ENCODE assay signal across 14 cellular contexts in genomic region chr1:3671371-3672180, GRCh38. TPM values are rescaled to one million over a fixed set of nuclear protein-coding genes. Genes with fewer than 3 reads are reported as not detected.
DNase-seq lines count a peak whose midpoint lies in the region; ATAC-seq, FAIRE-seq and TF ChIP-seq lines count a peak whose summit lies in the region.
"Had no signal": no experiment of that assay in that cellular context is flagged by ENCODE, and none has a peak within 500 bp of the region (broad histone marks: within the 10 kb centered on the region; RNA-seq: fewer than 3 reads in every experiment).

No MANE protein-coding gene starts in this region.

- no peak overlapping the region for H3K4me3 Mint-ChIP-seq in activated T-helper 17 cell treated with anti-CD3 and anti-CD28 coated beads, Interleukin-2, amount 50 U/mL, for 72 hours
- H3K4me3 Mint-ChIP-seq: CD4-positive, alpha-beta T cell had no signal

- H3K27me3 Mint-ChIP-seq in activated T-helper 17 cell treated with anti-CD3 and anti-CD28 coated beads, Interleukin-2, amount 50 U/mL, for 72 hours: peaks cover 16% of the 10 kb centered on the region

- TF ChIP-seq EP300 in H1 (IDR thresholded peaks at IDR 0.05; ENCODE audit: borderline replicate concordance in 1 of 2, low read depth in 2 of 2, low read length in 2 of 2): no peak

- H3K27me3 ChIP-seq in H1 (replicated peaks in 1 of 4; ENCODE audit: control insufficient read depth in 3 of 4, extremely low read depth in 1 of 4, insufficient read depth in 3 of 4, low read length in 3 of 4): peaks cover 0 to 3% (median 0%) of the 10 kb centered on the region in 4 experiments; a peak in 2 of 7 replicates
- H3K27me3 ChIP-seq in neuronal stem cell (ENCODE audit: control insufficient read depth in 3 of 3, insufficient read depth in 3 of 3, low read depth in 1 of 3, low read length in 3 of 3): peaks cover 0 to 71% (median 4%) of the 10 kb centered on the region in 3 experiments
- no peaks in the 10 kb centered on the region for H3K27me3 ChIP-seq in hepatocyte

- H3K23ac ChIP-seq in H1 (ENCODE audit: insufficient read length): no peak overlapping the region
- H3K23ac ChIP-seq in neuronal stem cell (ENCODE audit: low read depth, low read length, poor library complexity): peak overlapping the region; percentile 94

- H3K79me1 ChIP-seq in H1 (ENCODE audit: low read depth, low read length) (no peaks in the 10 kb centered on the region), neuronal stem cell (ENCODE audit: low read depth, low read length) (peaks cover 2% of the 10 kb centered on the region)

- H3K27ac ChIP-seq in H1 (ENCODE audit: low read depth, low read length) (no peak overlapping the region), neuronal stem cell (replicated peaks; ENCODE audit: low read length) (no peak overlapping the region), hepatocyte (no peak overlapping the region)

- no peak for FAIRE-seq in H1 (lab: Jason Lieb, UNC)

- H2AK5ac ChIP-seq in H1 (ENCODE audit: low read depth, low read length): no peak overlapping the region
- peak overlapping the region; percentile 56 for H2AK5ac ChIP-seq in neuronal stem cell (ENCODE audit: low read depth, low read length)

- peaks cover 7% of the 10 kb centered on the region for H3K4me1 Mint-ChIP-seq in activated T-helper 17 cell treated with anti-CD3 and anti-CD28 coated beads, Interleukin-2, amount 50 U/mL, for 72 hours

- no peak overlapping the region for H2BK20ac ChIP-seq in H1 (ENCODE audit: low read length)

- ATAC-seq in activated T-helper 17 cell treated with anti-CD3 and anti-CD28 coated beads, Interleukin-2, amount 50 U/mL, for 72 hours (replicated peaks): no peak
- ATAC-seq in GM21447 (IDR thresholded peaks at IDR 0.05; ENCODE audit: unreplicated experiment): no peak

- no peak overlapping the region for H3K56ac ChIP-seq in H1 (replicated peaks; ENCODE audit: insufficient read length, low read depth, low read length)

- H2BK120ac ChIP-seq in H1 (replicated peaks; ENCODE audit: low read depth, low read length) (no peak overlapping the region), neuronal stem cell (ENCODE audit: low read depth, low read length) (no peak overlapping the region)

- H4K8ac ChIP-seq in H1 (ENCODE audit: extremely low read depth, insufficient read depth, low read length): no peak overlapping the region; the same call in 1 of the 2 replicates
- no peak overlapping the region for H4K8ac ChIP-seq in neuronal stem cell (ENCODE audit: low read depth, low read length)

- H4K20me1 ChIP-seq in H1 (replicated peaks in 1 of 2; ENCODE audit: control insufficient read depth in 1 of 2, insufficient read depth in 2 of 2, low read length in 2 of 2) (peaks cover 0 to 1% of the 10 kb centered on the region in 2 experiments), hepatocyte (ENCODE audit: insufficient read depth, poor library complexity, severe bottlenecking) (no peaks in the 10 kb centered on the region)

- H3K4ac ChIP-seq in H1 (replicated peaks; ENCODE audit: insufficient read length, low read depth, low read length) (peak overlapping the region; percentile 69), neuronal stem cell (ENCODE audit: low read length) (peak overlapping the region; percentile 23)

- no peak for TF ChIP-seq RAD21 in H1 (IDR thresholded peaks at IDR 0.05 in 1 of 2, conservative IDR thresholded peaks at IDR 0.05 in 1 of 2; ENCODE audit: low read depth in 2 of 2, low read length in 2 of 2)

- H2BK5ac ChIP-seq in H1 (ENCODE audit: low read depth, low read length) (no peak overlapping the region), neuronal stem cell (ENCODE audit: low read length) (peak overlapping the region; percentile 66)

- H3K18ac ChIP-seq in H1 (ENCODE audit: extremely low read depth, low read length) (no peak overlapping the region), neuronal stem cell (ENCODE audit: low read length) (peak overlapping the region; percentile 80)

- peaks cover 4% of the 10 kb centered on the region; the same call in 1 of the 2 replicates for H3K23me2 ChIP-seq in H1 (ENCODE audit: low read depth, low read length)

- H2BK12ac ChIP-seq in H1 (ENCODE audit: low read depth, low read length) (peak overlapping the region; percentile 60; the same call in 1 of the 2 replicates), neuronal stem cell (ENCODE audit: low read length) (peak overlapping the region; percentile 41)

- no peak overlapping the region for H3K4me3 ChIP-seq in H1 (ENCODE audit: extremely low read depth in 1 of 4, insufficient read depth in 2 of 4, low read depth in 3 of 4, low read length in 4 of 4)
- peak overlapping the region in 1 of 2 donors; percentile 51 for H3K4me3 ChIP-seq in neuronal stem cell (ENCODE audit: low read length in 2 of 2)
- no peak overlapping the region for H3K4me3 ChIP-seq in hepatocyte

- CTCF ChIA-PET in H1 (lab: Charles Lee; ENCODE audit: partially characterized antibody): interaction anchor here (0.8 to 2.2 kb wide), 8 partner anchors 13 to 57 kb away, joined by 3 to 7 read pairs (median 3); no protein-coding TSS in a partner anchor

- no peak overlapping the region for H2AFZ ChIP-seq in H1 (ENCODE audit: low read length)
- no peak overlapping the region for H2AFZ ChIP-seq in neuronal stem cell (ENCODE audit: low read length)
- no peak overlapping the region for H2AFZ ChIP-seq in hepatocyte

- POLR2A ChIA-PET in H1 (lab: Charles Lee; ENCODE audit: partially characterized antibody): interaction anchor here (1.5 kb wide), 1 partner anchor 64 kb away, joined by 3 read pairs; no protein-coding TSS in a partner anchor

- no peak overlapping the region for H3K27ac Mint-ChIP-seq in activated T-helper 17 cell treated with anti-CD3 and anti-CD28 coated beads, Interleukin-2, amount 50 U/mL, for 72 hours
- H3K27ac Mint-ChIP-seq: CD4-positive, alpha-beta T cell had no signal

- H3K9me2 ChIP-seq in hepatocyte (replicated peaks; ENCODE audit: insufficient read depth): no peaks in the 10 kb centered on the region

- TF ChIP-seq CTCF in H1 (IDR thresholded peaks at IDR 0.05; ENCODE audit: control extremely low read depth in 1 of 3, insufficient read depth in 1 of 3, low read depth in 1 of 3, low read length in 3 of 3): no peak
- no peak for TF ChIP-seq CTCF in hepatocyte (IDR thresholded peaks at IDR 0.05; ENCODE audit: poor library complexity)

- H3K4me1 ChIP-seq in H1 (replicated peaks in 1 of 4; ENCODE audit: control insufficient read depth in 3 of 4, insufficient read depth in 4 of 4, low read length in 3 of 4) (peaks cover 0 to 30% (median 22%) of the 10 kb centered on the region in 4 experiments; a peak in 6 of 7 replicates), neuronal stem cell (ENCODE audit: control insufficient read depth in 2 of 2, insufficient read depth in 1 of 2, low read depth in 1 of 2, low read length in 2 of 2) (peaks cover 4 to 18% of the 10 kb centered on the region in 2 donors), hepatocyte (ENCODE audit: insufficient read depth) (no peaks in the 10 kb centered on the region)

- H3K36me3 ChIP-seq in H1 (ENCODE audit: control insufficient read depth in 2 of 4, insufficient read depth in 4 of 4, low read length in 3 of 4) (no peaks in the 10 kb centered on the region), neuronal stem cell (replicated peaks in 1 of 2; ENCODE audit: control insufficient read depth in 2 of 2, insufficient read depth in 2 of 2, low read length in 2 of 2) (no peaks in the 10 kb centered on the region), hepatocyte (replicated peaks; ENCODE audit: insufficient read depth, low read depth) (no peaks in the 10 kb centered on the region)

- H3K9me3 ChIP-seq in H1 (ENCODE audit: insufficient read depth in 2 of 2, low read depth in 1 of 2, low read length in 1 of 2): no peaks in the 10 kb centered on the region
- no peaks in the 10 kb centered on the region for H3K9me3 ChIP-seq in neuronal stem cell (replicated peaks in 1 of 2; ENCODE audit: control insufficient read depth in 2 of 2, insufficient read depth in 1 of 2, low read depth in 1 of 2, low read length in 2 of 2)
- H3K9me3 ChIP-seq in hepatocyte (ENCODE audit: low read depth): no peaks in the 10 kb centered on the region

- H3K9ac ChIP-seq in H1 (replicated peaks in 1 of 4; ENCODE audit: extremely low read depth in 1 of 4, low read depth in 3 of 4, low read length in 3 of 4) (no peak overlapping the region), neuronal stem cell (ENCODE audit: low read depth, low read length, poor library complexity) (no peak overlapping the region)

- no peaks in the 10 kb centered on the region for H3K36me3 Mint-ChIP-seq in activated T-helper 17 cell treated with anti-CD3 and anti-CD28 coated beads, Interleukin-2, amount 50 U/mL, for 72 hours (ENCODE audit: low read depth)

- no peak overlapping the region for H4K5ac ChIP-seq in H1 (ENCODE audit: insufficient read length, low read depth, low read length)

- H3K4me2 ChIP-seq in H1 (ENCODE audit: insufficient read depth in 1 of 2, low read depth in 2 of 2, low read length in 2 of 2) (no peak overlapping the region), neuronal stem cell (ENCODE audit: insufficient read depth, low read length, poor library complexity, severe bottlenecking) (no peak overlapping the region), hepatocyte (no peak overlapping the region)

- TF ChIP-seq POLR2A in H1 (IDR thresholded peaks at IDR 0.05; ENCODE audit: control extremely low read depth in 1 of 2, low read depth in 2 of 2, low read length in 2 of 2): no peak

- H2BK15ac ChIP-seq in H1 (ENCODE audit: low read length) (peak overlapping the region; percentile 46; the same call in 1 of the 2 replicates), neuronal stem cell (ENCODE audit: low read length) (peak overlapping the region; percentile 58)

- H3K14ac ChIP-seq in H1 (ENCODE audit: insufficient read length): no peak overlapping the region
- peak overlapping the region; percentile 82 for H3K14ac ChIP-seq in neuronal stem cell (ENCODE audit: low read length)

- 79% methylated on average over 28 of the region's 29 CpGs; no CpG with 5 or more reads in 1 of the 2 experiments for WGBS in H1 (ENCODE audit: extremely low coverage in 1 of 2, insufficient coverage in 1 of 2, insufficient read length in 1 of 2, insufficient replicate concordance in 2 of 2, low coverage in 1 of 2, low lambda C conversion rate in 2 of 2, missing lambda C conversion rate in 1 of 2), 2 experiments
- no CpG with 5 or more reads among the region's 29 CpGs for WGBS in neuronal stem cell (ENCODE audit: extremely low coverage in 2 of 2, insufficient read length in 2 of 2, insufficient replicate concordance in 1 of 2), 2 donors
- 74% methylated on average over 28 of the region's 29 CpGs for WGBS in hepatocyte (ENCODE audit: low lambda C conversion rate, missing lambda C conversion rate)

- H4K91ac ChIP-seq in H1 (replicated peaks; ENCODE audit: insufficient read length, low read length) (peak overlapping the region; percentile 27), neuronal stem cell (ENCODE audit: low read depth, low read length, poor library complexity) (no peak overlapping the region)

- H3K9me3 Mint-ChIP-seq in activated T-helper 17 cell treated with anti-CD3 and anti-CD28 coated beads, Interleukin-2, amount 50 U/mL, for 72 hours: no peaks in the 10 kb centered on the region
- H3K9me3 Mint-ChIP-seq: CD4-positive, alpha-beta T cell had no signal

- DNase-seq in ELR (ENCODE audit: low read depth): peak; percentile 23
- DNase-seq in NCI-H345 treated with DMSO at 0.1 percent for 48 hours (lab: John Stamatoyannopoulos, UW; ENCODE audit: unreplicated experiment): peak; percentile 62
- DNase-seq in H1 (ENCODE audit: low read depth in 1 of 2, low spot score in 2 of 2): no peak
- no peak for DNase-seq in neuronal stem cell (ENCODE audit: low spot score)
- DNase-seq in HT-29 (ENCODE audit: low spot score): no peak
- no peak for DNase-seq in hepatocyte (ENCODE audit: low spot score)
- DNase-seq: activated CD4-positive, alpha-beta T cell treated with anti-CD3 and anti-CD28 coated beads, Interleukin-2, amount 50 U/mL, for 48 hours; activated naive CD4-positive, alpha-beta T cell treated with Interleukin-2 at 50 U/mL for 16 hours; CD4-positive, alpha-beta T cell; erythroblast; GOT3; NCI-H1436 had no signal

- H3K79me2 ChIP-seq in H1 (ENCODE audit: control insufficient read depth in 1 of 2, insufficient read depth in 2 of 2, low read length in 2 of 2): no peaks in the 10 kb centered on the region
- H3K79me2 ChIP-seq in hepatocyte: no peaks in the 10 kb centered on the region

RNA-seq across cellular contexts. Expression of gene TP73, which starts 19.3 kb away (rescaled TPM):
- total RNA-seq in H1 (2021; fragmentation: NEBNext Ultra II Directional; extraction: Animal tissue kit (Norgen Biotek cat#: 25700)): 2.9 and 3.1 TPM in 2 replicates
- polyA plus RNA-seq in H1 (2011; rRNA removed) (2.6 and 4.2 TPM in 2 replicates), hepatocyte (0.27 and 1.4 TPM in 2 replicates)
- 1.3 TPM for polyA plus RNA-seq in H1 (2011; cell fraction: cytosol; rRNA removed)
- 8.4 TPM for polyA plus RNA-seq in H1 (2011; cell fraction: nucleus; rRNA removed)
- polyA plus RNA-seq in H1 (2012, experiment 1 of 2): 1.2 to 3.8 TPM (median 2.8 TPM) in 4 replicates
- 1.3 TPM for polyA plus RNA-seq in H1 (2012, experiment 2 of 2)
- 2.1 TPM for polyA plus RNA-seq in H1 (2013, experiment 1 of 2)
- polyA plus RNA-seq in H1 (2013, experiment 2 of 2): 2.3 TPM
- polyA minus RNA-seq in H1 (2011; rRNA and poly(A)+ RNA removed): 1.9 and 3.5 TPM in 2 replicates
- 3.4 TPM for polyA minus RNA-seq in H1 (2011; cell fraction: cytosol; rRNA and poly(A)+ RNA removed)
- polyA minus RNA-seq in H1 (2011; cell fraction: nucleus; rRNA and poly(A)+ RNA removed): 6.7 TPM
- polyA plus RNA-seq in neuronal stem cell (2013, experiment 1 of 2): 0.18 TPM
- 0.19 TPM for polyA plus RNA-seq in neuronal stem cell (2013, experiment 2 of 2)
- 6.9 and 11.1 TPM in 2 replicates for total RNA-seq in HT-29 (2014; rRNA removed; shearing (Covaris generic))
- total RNA-seq in activated T-helper 17 cell treated with anti-CD3 and anti-CD28 coated beads, Interleukin-2, amount 50 U/mL, for 72 hours: 1 to 10 TPM in 1 of 2 donors, under 1 TPM in 1; 0.95 to 1.1 TPM
- total RNA-seq in hepatocyte: 0.16 and 0.47 TPM in 2 replicates
- total RNA-seq: CD4-positive, alpha-beta T cell had no signal

RNA-seq across cellular contexts. Expression of gene WRAP73, which starts 21.7 kb away (rescaled TPM):
- 29.7 and 30.3 TPM in 2 replicates for total RNA-seq in H1 (2021; fragmentation: NEBNext Ultra II Directional; extraction: Animal tissue kit (Norgen Biotek cat#: 25700))
- polyA plus RNA-seq in H1 (2011; rRNA removed) (50.7 and 66.4 TPM in 2 replicates), hepatocyte (23.5 and 28.8 TPM in 2 replicates)
- 54.2 TPM for polyA plus RNA-seq in H1 (2011; cell fraction: cytosol; rRNA removed)
- polyA plus RNA-seq in H1 (2011; cell fraction: nucleus; rRNA removed): 183 TPM
- polyA plus RNA-seq in H1 (2012, experiment 1 of 2): 29.1 to 37.1 TPM (median 32.3 TPM) in 4 replicates
- polyA plus RNA-seq in H1 (2012, experiment 2 of 2): 26.5 TPM
- polyA plus RNA-seq in H1 (2013, experiment 1 of 2): 23.2 TPM
- polyA plus RNA-seq in H1 (2013, experiment 2 of 2): 21.4 TPM
- 32.3 and 34.3 TPM in 2 replicates for polyA minus RNA-seq in H1 (2011; rRNA and poly(A)+ RNA removed)
- 25.3 TPM for polyA minus RNA-seq in H1 (2011; cell fraction: cytosol; rRNA and poly(A)+ RNA removed)
- polyA minus RNA-seq in H1 (2011; cell fraction: nucleus; rRNA and poly(A)+ RNA removed): 44.8 TPM
- 24.6 TPM for polyA plus RNA-seq in neuronal stem cell (2013, experiment 1 of 2)
- 25.7 TPM for polyA plus RNA-seq in neuronal stem cell (2013, experiment 2 of 2)
- total RNA-seq in HT-29 (2014; rRNA removed; shearing (Covaris generic)): 60.3 and 66.7 TPM in 2 replicates
- total RNA-seq in activated T-helper 17 cell treated with anti-CD3 and anti-CD28 coated beads, Interleukin-2, amount 50 U/mL, for 72 hours: 10 to 100 TPM; 14.4 to 27.7 TPM
- 14.3 and 14.7 TPM in 2 replicates for total RNA-seq in hepatocyte

RNA-seq across cellular contexts. Expression of gene TPRG1L, which starts 46.8 kb away (rescaled TPM):
- total RNA-seq in H1 (2021; fragmentation: NEBNext Ultra II Directional; extraction: Animal tissue kit (Norgen Biotek cat#: 25700)): 21.7 and 22.2 TPM in 2 replicates
- polyA plus RNA-seq in H1 (2011; rRNA removed) (19.8 and 22.3 TPM in 2 replicates), hepatocyte (53.4 and 74.1 TPM in 2 replicates)
- 21.1 TPM for polyA plus RNA-seq in H1 (2011; cell fraction: cytosol; rRNA removed)
- 10.8 TPM for polyA plus RNA-seq in H1 (2011; cell fraction: nucleus; rRNA removed)
- polyA plus RNA-seq in H1 (2012, experiment 1 of 2): 17.4 to 21.5 TPM (median 21.1 TPM) in 4 replicates
- 23.7 TPM for polyA plus RNA-seq in H1 (2012, experiment 2 of 2)
- 13.6 TPM for polyA plus RNA-seq in H1 (2013, experiment 1 of 2)
- 13.7 TPM for polyA plus RNA-seq in H1 (2013, experiment 2 of 2)
- polyA minus RNA-seq in H1 (2011; rRNA and poly(A)+ RNA removed): 15.2 and 19.2 TPM in 2 replicates
- polyA minus RNA-seq in H1 (2011; cell fraction: cytosol; rRNA and poly(A)+ RNA removed): 15.5 TPM
- 6.6 TPM for polyA minus RNA-seq in H1 (2011; cell fraction: nucleus; rRNA and poly(A)+ RNA removed)
- 13.4 TPM for polyA plus RNA-seq in neuronal stem cell (2013, experiment 1 of 2)
- 13.2 TPM for polyA plus RNA-seq in neuronal stem cell (2013, experiment 2 of 2)
- total RNA-seq in HT-29 (2014; rRNA removed; shearing (Covaris generic)): 43.1 and 44.4 TPM in 2 replicates
- total RNA-seq in activated T-helper 17 cell treated with anti-CD3 and anti-CD28 coated beads, Interleukin-2, amount 50 U/mL, for 72 hours: 10 to 100 TPM in 1 of 2 donors, 1 to 10 TPM in 1; 8.9 to 10.4 TPM
- total RNA-seq in hepatocyte: 57.9 and 61.7 TPM in 2 replicates

Comparison
In these comparisons a context has a peak if more than half of its experiments do, and no peak if none do; other contexts are left out.
1. DNase-seq: peak in ELR (single experiment) and NCI-H345 treated with DMSO at 0.1 percent for 48 hours (single experiment); none in H1 (0 of 2), neuronal stem cell (single experiment), HT-29 (single experiment) and hepatocyte (single experiment).